ENCODE assay signal across 8 cellular contexts in genomic region chr7:149285581-149285975, GRCh38. TPM values are rescaled to one million over a fixed set of nuclear protein-coding genes. Genes with fewer than 3 reads are reported as not detected.
A peak's percentile ranks its signal among the peaks of the same experiment; 100 is the strongest.
DNase-seq lines count a peak whose midpoint lies in the region; ATAC-seq and TF ChIP-seq lines count a peak whose summit lies in the region.

No MANE protein-coding gene starts in this region.

- no peaks in the 10 kb centered on the region for H3K27me3 Mint-ChIP-seq in activated T-cell treated with anti-CD3 and anti-CD28 coated beads, Interleukin-2, amount 50 U/mL, for 24 hours
- H3K27me3 Mint-ChIP-seq in WTC11 (ENCODE audit: low read depth) (peaks cover 27% of the 10 kb centered on the region), progenitor cell of endocrine pancreas (peaks cover 9% of the 10 kb centered on the region)

- POLR2A ChIA-PET in WTC11 (lab: Charles Lee) = interaction anchor here (1.0 to 2.0 kb wide), 7 partner anchors 10 to 113 kb away, joined by 3 to 7 read pairs (median 3); partner anchors contain the start of gene ZNF783

- peak overlapping the region; percentile 82 for H3K27ac Mint-ChIP-seq in activated T-cell treated with anti-CD3 and anti-CD28 coated beads, Interleukin-2, amount 50 U/mL, for 24 hours
- peak overlapping the region; percentile 94 for H3K27ac Mint-ChIP-seq in WTC11
- peak overlapping the region; percentile 71 for H3K27ac Mint-ChIP-seq in progenitor cell of endocrine pancreas

- peaks cover 52% of the 10 kb centered on the region for H3K36me3 Mint-ChIP-seq in activated T-cell treated with anti-CD3 and anti-CD28 coated beads, Interleukin-2, amount 50 U/mL, for 24 hours (ENCODE audit: low read depth)
- H3K36me3 Mint-ChIP-seq in WTC11 = peaks cover 5% of the 10 kb centered on the region; the same call in 1 of the 2 replicates
- H3K36me3 Mint-ChIP-seq in progenitor cell of endocrine pancreas (ENCODE audit: insufficient read depth) = peaks cover 5% of the 10 kb centered on the region

- CTCF ChIA-PET in WTC11 (lab: Charles Lee) = interaction anchor here (0.6 to 3.5 kb wide), 26 partner anchors 7 to 418 kb away, joined by 3 to 44 read pairs (median 4); partner anchors contain the start of genes ZNF212, ZNF282, ZNF398 and ZNF777

- intact Hi-C loops in Right ventricle myocardium superior (cut with DNase I) = no loop called here

- H3K4me3 Mint-ChIP-seq in activated T-cell treated with anti-CD3 and anti-CD28 coated beads, Interleukin-2, amount 50 U/mL, for 24 hours = peak overlapping the region; percentile 83
- H3K4me3 Mint-ChIP-seq in WTC11 (peak overlapping the region; percentile 98), progenitor cell of endocrine pancreas (ENCODE audit: low read depth) (peak overlapping the region; percentile 87)

- H3K4me1 Mint-ChIP-seq in activated T-cell treated with anti-CD3 and anti-CD28 coated beads, Interleukin-2, amount 50 U/mL, for 24 hours (ENCODE audit: low read depth) = peaks cover 47% of the 10 kb centered on the region
- peaks cover 17% of the 10 kb centered on the region for H3K4me1 Mint-ChIP-seq in WTC11
- H3K4me1 Mint-ChIP-seq in progenitor cell of endocrine pancreas (ENCODE audit: low read depth) = peaks cover 1% of the 10 kb centered on the region

- TF ChIP-seq CTCF in WTC11 (IDR thresholded peaks at IDR 0.05) (no peak), progenitor cell of endocrine pancreas (IDR thresholded peaks at IDR 0.05; ENCODE audit: unreplicated experiment) (no peak)

- no peak for DNase-seq in activated T-cell treated with anti-CD3 and anti-CD28 coated beads, Interleukin-2, amount 50 U/mL, for 24 hours
- no peak for DNase-seq in activated T-cell treated with anti-CD3 and anti-CD28 coated beads, Interleukin-2, amount 50 U/mL, for 1 hour
- DNase-seq in WTC11 (ENCODE audit: low spot score) (peak; percentile 39), Right ventricle myocardium superior (peak; percentile 64), progenitor cell of endocrine pancreas (ENCODE audit: low spot score, unreplicated experiment) (no peak)

- ATAC-seq in WTC11 (peak; percentile 35), Right ventricle myocardium superior (ENCODE audit: poor library complexity) (peak; percentile 19), HG02798 (IDR thresholded peaks at IDR 0.05; ENCODE audit: poor library complexity, unreplicated experiment) (no peak), GM18517 (IDR thresholded peaks at IDR 0.05; ENCODE audit: unreplicated experiment) (no peak), HG02973 (IDR thresholded peaks at IDR 0.05; ENCODE audit: unreplicated experiment) (no peak)

- no peaks in the 10 kb centered on the region for H3K9me3 Mint-ChIP-seq in activated T-cell treated with anti-CD3 and anti-CD28 coated beads, Interleukin-2, amount 50 U/mL, for 24 hours
- H3K9me3 Mint-ChIP-seq in WTC11 = no peaks in the 10 kb centered on the region
- H3K9me3 Mint-ChIP-seq in progenitor cell of endocrine pancreas (ENCODE audit: low read depth) = no peaks in the 10 kb centered on the region

TF ChIP-seq in WTC11, 78 proteins besides CTCF, POLR2A, EP300 and RAD21:
- TF ChIP-seq ZNF138 (CRISPR knock-in tag; conservative IDR thresholded peaks at IDR 0.05) = 0 out of 2 replicates have a peak, but pooled peaks have one; percentile 18
- peak; percentile 6; the same call in 1 of the 2 replicates for TF ChIP-seq CREM (CRISPR knock-in tag; IDR thresholded peaks at IDR 0.05)
- no peak for TF ChIP-seq USF2 (CRISPR knock-in tag; IDR thresholded peaks at IDR 0.05)

RNA-seq across cellular contexts. Expression of gene ZNF783, which starts 23.6 kb away (rescaled TPM):
- 9.9 to 12.1 TPM (median 12.0 TPM) in 3 replicates for total RNA-seq in WTC11 (2021)
- 4.0 TPM for total RNA-seq in Right ventricle myocardium superior
- 17.5 and 18.5 TPM in 2 replicates for total RNA-seq in progenitor cell of endocrine pancreas

RNA-seq across cellular contexts. Expression of gene ZNF212, which starts 46.1 kb away (rescaled TPM):
- total RNA-seq in WTC11 (2021) (19.7 to 23.0 TPM (median 21.7 TPM) in 3 replicates), Right ventricle myocardium superior (5.5 TPM), progenitor cell of endocrine pancreas (19.4 and 19.5 TPM in 2 replicates)

Comparison
In these comparisons a context has a peak if more than half of its experiments do, and no peak if none do; other contexts are left out.
1. DNase-seq: peak in WTC11 (single experiment) and Right ventricle myocardium superior (single experiment); none in activated T-cell treated with anti-CD3 and anti-CD28 coated beads, Interleukin-2, amount 50 U/mL, for 24 hours (single experiment), activated T-cell treated with anti-CD3 and anti-CD28 coated beads, Interleukin-2, amount 50 U/mL, for 1 hour (single experiment) and progenitor cell of endocrine pancreas (single experiment).
2. ATAC-seq: peak in WTC11 (single experiment) and Right ventricle myocardium superior (single experiment); none in HG02798 (single experiment), GM18517 (single experiment) and HG02973 (single experiment).
3. Peak in every context shown above with its lines, with median percentiles within 50 percentile points of each other: H3K27ac Mint-ChIP-seq and H3K4me3 Mint-ChIP-seq.